ENCODE assay signal across 8 cellular contexts in genomic region chr6:139637766-139638165, GRCh38.
"Had no signal": no experiment of that assay in that cellular context is flagged by ENCODE, and none has a peak within 500 bp of the region (broad histone marks: within the 10 kb centered on the region; RNA-seq: fewer than 3 reads in every experiment).

No MANE protein-coding gene starts in this region.

- H3K9me3 Mint-ChIP-seq: GM23338, H9 had no signal

- ATAC-seq: GM23338 had no signal

- H3K4me2 ChIP-seq: GM23338 had no signal

- H3K4me1 Mint-ChIP-seq: GM23338, H9 had no signal

- DNase-seq: H9, HCEC 1CT, IMR-90 had no signal

- H2AFZ ChIP-seq: GM23338 had no signal

- H3K4me3 Mint-ChIP-seq: GM23338, H9 had no signal

- H3K4me3 ChIP-seq: GM23338, K562 had no signal

- FAIRE-seq: H1, H54, HTR-8/SVneo had no signal

- H3K27ac Mint-ChIP-seq: GM23338, H9 had no signal
